In the genomic region with DNA sequence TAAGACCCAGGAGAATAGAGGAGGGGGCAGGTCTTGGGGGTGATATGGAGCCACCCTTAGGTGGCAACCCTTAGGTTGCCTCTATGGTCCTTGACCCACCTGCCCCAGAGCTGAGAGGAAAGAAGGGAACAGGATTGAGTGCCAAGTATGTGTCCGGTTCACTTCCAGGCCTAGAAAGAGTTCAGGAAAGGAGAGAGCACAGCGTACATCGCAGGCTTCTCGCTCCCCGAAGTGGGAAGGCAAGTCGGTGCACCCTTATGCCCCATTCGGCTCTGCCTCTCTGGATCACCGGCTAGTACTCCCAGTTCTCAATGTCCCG, we compare ENCODE assay signal across 8 cellular contexts. TPM values are rescaled to one million over a fixed set of nuclear protein-coding genes. Genes with fewer than 3 reads are reported as not detected.
A peak's percentile ranks its signal among the peaks of the same experiment; 100 is the strongest.
DNase-seq lines count a peak whose midpoint lies in the region; TF ChIP-seq lines count a peak whose summit lies in the region.
"Had no signal": no experiment of that assay in that cellular context is flagged by ENCODE, and none has a peak within 500 bp of the region (broad histone marks: within the 10 kb centered on the region; RNA-seq: fewer than 3 reads in every experiment).

No MANE protein-coding gene starts in this region.

- H3K27ac ChIP-seq in left ventricle myocardium inferior (replicated peaks) (no peak overlapping the region), stomach (peak overlapping the region in 3 of 5 donors; percentile 44 to 55 (median 47))
- H3K27ac ChIP-seq: BLaER1 had no signal

- no peak for TF ChIP-seq POLR2A in stomach (IDR thresholded peaks at IDR 0.05)

- no peaks in the 10 kb centered on the region for H3K9me3 ChIP-seq in left ventricle myocardium inferior (replicated peaks)
- H3K9me3 ChIP-seq in stomach: no peaks in the 10 kb centered on the region
- H3K9me3 ChIP-seq: BLaER1 had no signal

- no peaks in the 10 kb centered on the region for H3K36me3 Mint-ChIP-seq in activated T-cell treated with anti-CD3 and anti-CD28 coated beads, Interleukin-2, amount 50 U/mL, for 24 hours (ENCODE audit: low read depth)

- peaks cover 23% of the 10 kb centered on the region for H3K4me1 Mint-ChIP-seq in activated T-cell treated with anti-CD3 and anti-CD28 coated beads, Interleukin-2, amount 50 U/mL, for 24 hours (ENCODE audit: low read depth)

- no peaks in the 10 kb centered on the region for H3K9me3 Mint-ChIP-seq in activated T-cell treated with anti-CD3 and anti-CD28 coated beads, Interleukin-2, amount 50 U/mL, for 24 hours

- TF ChIP-seq EP300 in stomach (IDR thresholded peaks at IDR 0.05): no peak

- peak overlapping the region; percentile 45 for H3K4me3 Mint-ChIP-seq in activated T-cell treated with anti-CD3 and anti-CD28 coated beads, Interleukin-2, amount 50 U/mL, for 24 hours

- peaks cover 92% of the 10 kb centered on the region for H3K27me3 Mint-ChIP-seq in activated T-cell treated with anti-CD3 and anti-CD28 coated beads, Interleukin-2, amount 50 U/mL, for 24 hours

- H3K27me3 ChIP-seq in left ventricle myocardium inferior (ENCODE audit: low read depth) (peaks cover 100% of the 10 kb centered on the region), stomach (peaks cover 33 to 100% (median 98%) of the 10 kb centered on the region in 3 donors)

- peak overlapping the region; percentile 62 for H3K4me3 ChIP-seq in left ventricle myocardium inferior
- peak overlapping the region; percentile 35 to 54 (median 37) for H3K4me3 ChIP-seq in stomach
- H3K4me3 ChIP-seq: BLaER1 had no signal

- no peak overlapping the region for H3K27ac Mint-ChIP-seq in activated T-cell treated with anti-CD3 and anti-CD28 coated beads, Interleukin-2, amount 50 U/mL, for 24 hours

- no peak for DNase-seq in activated T-cell treated with anti-CD3 and anti-CD28 coated beads, Interleukin-2, amount 50 U/mL, for 24 hours
- DNase-seq in activated T-cell treated with anti-CD3 and anti-CD28 coated beads for 4 hours (no peak), left ventricle myocardium inferior (no peak), stomach (no peak), SKM-1 (lab: John Stamatoyannopoulos, UW; ENCODE audit: unreplicated experiment) (no peak), kidney glomerular epithelial cell (lab: John Stamatoyannopoulos, UW) (no peak)
- DNase-seq: NCI-H1048 had no signal

- H3K36me3 ChIP-seq in left ventricle myocardium inferior (no peaks in the 10 kb centered on the region), stomach (no peaks in the 10 kb centered on the region)
- H3K36me3 ChIP-seq: BLaER1 had no signal

- intact Hi-C loops in left ventricle myocardium inferior (cut with micrococcal nuclease) (no loop called here), stomach (cut with DNase I; ENCODE audit: low total_unique reads) (no loop called here)

- no peak for TF ChIP-seq CTCF in left ventricle myocardium inferior (IDR thresholded peaks at IDR 0.05; ENCODE audit: borderline replicate concordance)
- TF ChIP-seq CTCF in stomach (IDR thresholded peaks at IDR 0.05): no peak

- H3K4me1 ChIP-seq in left ventricle myocardium inferior: peaks cover 30% of the 10 kb centered on the region
- peaks cover 27 to 41% (median 35%) of the 10 kb centered on the region in 4 donors for H3K4me1 ChIP-seq in stomach
- H3K4me1 ChIP-seq: BLaER1 had no signal

- WGBS in stomach, 5 donors: 22 to 45% (median 26%) methylated on average over 9 of the region's 9 CpGs

RNA-seq across cellular contexts. Expression of a gene that starts 0.6 kb away (rescaled TPM):
- total RNA-seq in left ventricle myocardium inferior (0.16 TPM), stomach (1 to 10 TPM in 1 of 5 donors, under 1 TPM in 1, not detected in 3; 0.92 to 3.0 TPM)
- under 1 TPM; 0.31 to 0.38 (median 0.31) TPM for polyA plus RNA-seq in stomach

RNA-seq across cellular contexts. Expression of a gene that starts 9.3 kb away (rescaled TPM):
- total RNA-seq in left ventricle myocardium inferior (27.1 TPM), stomach (10 to 100 TPM in 4 of 5 donors, 1 to 10 TPM in 1; 7.0 to 44.9 (median 22.2) TPM)
- 10 to 100 TPM; 30.5 to 38.3 (median 32.1) TPM for polyA plus RNA-seq in stomach

RNA-seq across cellular contexts. Expression of a gene that starts 18.9 kb away (rescaled TPM):
- total RNA-seq in left ventricle myocardium inferior: 0.63 TPM
- total RNA-seq in stomach: not detected
- under 1 TPM; 0.31 to 0.75 (median 0.48) TPM for polyA plus RNA-seq in stomach

RNA-seq across cellular contexts. Expression of a gene that starts 19.0 kb away (rescaled TPM):
- 60.5 TPM for total RNA-seq in left ventricle myocardium inferior
- 10 to 100 TPM in 4 of 5 donors, 1 to 10 TPM in 1; 7.8 to 85.2 (median 24.6) TPM for total RNA-seq in stomach
- 10 to 100 TPM; 37.1 to 69.7 (median 38.1) TPM for polyA plus RNA-seq in stomach

RNA-seq across cellular contexts. Expression of a gene that starts 28.7 kb away (rescaled TPM):
- 4.4 TPM for total RNA-seq in left ventricle myocardium inferior
- total RNA-seq in stomach: 100 to 1,000 TPM in 3 of 5 donors, 10 to 100 TPM in 2; 26.3 to 330 (median 141) TPM
- 10 to 100 TPM in 2 of 3 donors, 1 to 10 TPM in 1; 7.9 to 22.6 (median 19.4) TPM for polyA plus RNA-seq in stomach
